Comparison of ENCODE assay signal across 22 cellular contexts in the genomic region with DNA sequence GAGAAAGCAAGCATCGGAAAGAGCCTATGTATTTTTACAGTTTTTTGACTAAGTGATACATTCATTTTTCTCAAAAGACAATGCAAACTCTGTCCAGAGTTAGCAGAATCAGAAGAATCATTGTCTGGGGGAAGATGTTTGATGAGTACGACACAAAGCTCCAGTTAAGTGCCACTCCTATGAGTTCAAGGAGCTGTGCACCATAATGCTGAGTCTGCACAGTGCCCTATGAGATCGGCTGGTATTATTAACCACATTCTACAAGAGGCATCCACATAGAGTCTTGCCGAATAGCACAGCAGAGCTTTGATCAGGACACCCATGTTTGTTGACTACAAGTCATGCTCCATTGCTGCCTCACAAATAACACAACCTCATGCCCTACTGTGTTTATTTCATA. TPM values are rescaled to one million over a fixed set of nuclear protein-coding genes. Genes with fewer than 3 reads are reported as not detected.
"Had no signal": no experiment of that assay in that cellular context is flagged by ENCODE, and none has a peak within 500 bp of the region (broad histone marks: within the 10 kb centered on the region; RNA-seq: fewer than 3 reads in every experiment).

No MANE protein-coding gene starts in this region.

- H3K27ac ChIP-seq: dorsolateral prefrontal cortex, prostate gland, right atrium auricular region, sigmoid colon, skin epidermis, spleen, thoracic aorta, tibial nerve, upper lobe of left lung had no signal

- H3K4me3 ChIP-seq: dorsolateral prefrontal cortex, prostate gland, right atrium auricular region, sigmoid colon, skin epidermis, spleen, thoracic aorta, tibial nerve, upper lobe of left lung had no signal

- H3K27me3 ChIP-seq: dorsolateral prefrontal cortex, right atrium auricular region, sigmoid colon, spleen, tibial nerve, upper lobe of left lung had no signal

- H3K36me3 ChIP-seq: prostate gland had no signal

- H3K4me1 ChIP-seq: prostate gland, right atrium auricular region, sigmoid colon, tibial nerve, upper lobe of left lung had no signal

- DNase-seq: dorsolateral prefrontal cortex; effector CD4-positive, alpha-beta T cell; foreskin fibroblast; glutamatergic neuron; hypothalamus; mesenchymal stem cell; naive thymus-derived CD8-positive, alpha-beta T cell; nephron progenitor cell; nucleus accumbens; sigmoid colon; spleen; stimulated activated CD4-positive, alpha-beta T cell treated with anti-CD3 and anti-CD28 coated beads, Interleukin-4, amount 100 ng/mL, for 4 hours; upper lobe of left lung had no signal

- FAIRE-seq: colon, keratinocyte, urothelium cell line had no signal

- ATAC-seq: naive thymus-derived CD8-positive, alpha-beta T cell; stimulated activated memory B cell treated with anti-CD40 and anti-IgM and Interleukin-4, amounts not matched to agents 10 μg/mL and 1 μg/mL and 100 μg/mL, for 72 hours had no signal

- H3K9me3 ChIP-seq: prostate gland, right atrium auricular region, sigmoid colon, spleen, thoracic aorta, tibial nerve, upper lobe of left lung had no signal

RNA-seq across cellular contexts. Expression of gene RAP1GAP, which starts 54.9 kb away (rescaled TPM):
- polyA plus RNA-seq: naive thymus-derived CD8-positive, alpha-beta T cell had no signal
